8 cellular contexts compared by ENCODE assay signal in genomic region chr2:108449410-108450200, GRCh38. TPM values are rescaled to one million over a fixed set of nuclear protein-coding genes. Genes with fewer than 3 reads are reported as not detected.
DNase-seq lines count a peak whose midpoint lies in the region; ATAC-seq and TF ChIP-seq lines count a peak whose summit lies in the region.

No MANE protein-coding gene starts in this region.

- peak overlapping the region; percentile 97 for H2AFZ ChIP-seq in ACC112 (ENCODE audit: low read length, unreplicated experiment)

- peaks cover 19% of the 10 kb centered on the region for H3K79me2 ChIP-seq in ACC112 (ENCODE audit: control insufficient read depth, insufficient read depth, low read length, unreplicated experiment)

- no peak for TF ChIP-seq CTCF in ovary (IDR thresholded peaks at IDR 0.05)

- H3K4me1 ChIP-seq in ACC112 (ENCODE audit: control insufficient read depth, insufficient read depth, low read length, unreplicated experiment) (peaks cover 14% of the 10 kb centered on the region), ovary (ENCODE audit: insufficient read depth) (no peaks in the 10 kb centered on the region)

- DNase-seq in NCI-H748 (lab: John Stamatoyannopoulos, UW; ENCODE audit: unreplicated experiment): peak; percentile 58
- peak; percentile 14 for DNase-seq in activated effector memory CD4-positive, alpha-beta T cell treated with Interleukin-2 at 50 U/mL for 16 hours
- peak; percentile 16 for DNase-seq in globus pallidus (ENCODE audit: low spot score)
- DNase-seq in ovary: peak in 1 of 5 donors; percentile 19
- DNase-seq in G401 (ENCODE audit: low spot score): no peak

- no peaks in the 10 kb centered on the region for H3K9me3 ChIP-seq in ovary

- in situ Hi-C loops in G401 (cut with HindIII; ENCODE audit: low sequenced_read_pairs): loop anchor here (25.0 kb wide), 1 partner anchor 113 kb away; no protein-coding TSS in a partner anchor

- H3K4me3 ChIP-seq in ACC112 (ENCODE audit: low read depth, low read length) (peak overlapping the region; percentile 95), ovary (peak overlapping the region; percentile 78)

- H3K36me3 ChIP-seq in ACC112 (ENCODE audit: insufficient read depth, low read length) (peaks cover 20% of the 10 kb centered on the region), ovary (no peaks in the 10 kb centered on the region)

- 2 to 4% (median 3%) methylated on average over 22 of the region's 22 CpGs for WGBS in ovary, 3 donors

- no peak for TF ChIP-seq EP300 in ovary (IDR thresholded peaks at IDR 0.05)

- ATAC-seq in GM18498 (IDR thresholded peaks at IDR 0.05; ENCODE audit: unreplicated experiment): peak; percentile 39
- ATAC-seq in HG02943 (IDR thresholded peaks at IDR 0.05; ENCODE audit: low read depth, unreplicated experiment): peak; percentile 42

- H3K27me3 ChIP-seq in ACC112 (ENCODE audit: insufficient read depth, low read length): no peaks in the 10 kb centered on the region
- H3K27me3 ChIP-seq in ovary: no peaks in the 10 kb centered on the region

- H3K27ac ChIP-seq in ACC112 (ENCODE audit: low read depth, low read length): peak overlapping the region; percentile 71
- H3K27ac ChIP-seq in ovary: peak overlapping the region; percentile 62 to 73

- intact Hi-C loops in ovary (cut with DNase I): no loop called here

- TF ChIP-seq POLR2A in ovary (IDR thresholded peaks at IDR 0.05): no peak

RNA-seq across cellular contexts. Expression of gene GCC2, which starts 0.6 kb away (rescaled TPM):
- 10 to 100 TPM; 34.2 to 53.0 (median 44.5) TPM for total RNA-seq in ovary
- 10 to 100 TPM; 14.9 to 30.0 TPM for polyA plus RNA-seq in ovary
- total RNA-seq in G401 (2014; rRNA removed; shearing (Covaris generic)): 13.5 and 18.9 TPM in 2 replicates
